22 cellular contexts compared by ENCODE assay signal in genomic region chr15:77866186-77866585, GRCh38.
DNase-seq lines count a peak whose midpoint lies in the region; ATAC-seq and TF ChIP-seq lines count a peak whose summit lies in the region.
"Had no signal": no experiment of that assay in that cellular context is flagged by ENCODE, and none has a peak within 500 bp of the region (broad histone marks: within the 10 kb centered on the region; RNA-seq: fewer than 3 reads in every experiment).

No MANE protein-coding gene starts in this region.

- no peaks in the 10 kb centered on the region for H3K4me1 Mint-ChIP-seq in activated naive CD8-positive, alpha-beta T cell treated with anti-CD3 and anti-CD28 coated beads, Interleukin-2, amount 10 ng/mL, durations not matched to agents 7 days and 5 days
- H3K4me1 Mint-ChIP-seq in activated naive CD8-positive, alpha-beta T cell treated with anti-CD3 and anti-CD28 coated beads for 36 hours: no peaks in the 10 kb centered on the region

- H3K27ac ChIP-seq in neuronal stem cell (replicated peaks; ENCODE audit: low read length) (no peak overlapping the region), upper lobe of right lung (no peak overlapping the region)
- H3K27ac ChIP-seq: GM23248, PC-9 had no signal

- H3K9ac ChIP-seq in neuronal stem cell (ENCODE audit: low read depth, low read length, poor library complexity): no peak overlapping the region
- H3K9ac ChIP-seq: GM23248 had no signal

- H3K14ac ChIP-seq in neuronal stem cell (ENCODE audit: low read length): no peak overlapping the region

- no peak overlapping the region for H3K4me3 ChIP-seq in neuronal stem cell (ENCODE audit: low read length in 2 of 2)
- no peak overlapping the region for H3K4me3 ChIP-seq in upper lobe of right lung
- H3K4me3 ChIP-seq: GM23248, HAP-1, PC-9 had no signal

- no peaks in the 10 kb centered on the region for H3K79me1 ChIP-seq in neuronal stem cell (ENCODE audit: low read depth, low read length)

- no peak overlapping the region for H2BK12ac ChIP-seq in neuronal stem cell (ENCODE audit: low read length)

- no peak overlapping the region for H3K4ac ChIP-seq in neuronal stem cell (ENCODE audit: low read length)

- no peak overlapping the region for H4K91ac ChIP-seq in neuronal stem cell (ENCODE audit: low read depth, low read length, poor library complexity)

- H3K4me1 ChIP-seq in neuronal stem cell (ENCODE audit: control insufficient read depth in 2 of 2, insufficient read depth in 1 of 2, low read depth in 1 of 2, low read length in 2 of 2) (peaks cover 0 to 6% of the 10 kb centered on the region in 2 donors), upper lobe of right lung (peaks cover 3% of the 10 kb centered on the region)
- H3K4me1 ChIP-seq: HAP-1 had no signal

- no peak overlapping the region for H2BK5ac ChIP-seq in neuronal stem cell (ENCODE audit: low read length)

- H3K36me3 Mint-ChIP-seq in activated naive CD8-positive, alpha-beta T cell treated with anti-CD3 and anti-CD28 coated beads, Interleukin-2, amount 10 ng/mL, durations not matched to agents 7 days and 5 days: no peaks in the 10 kb centered on the region
- no peaks in the 10 kb centered on the region for H3K36me3 Mint-ChIP-seq in activated naive CD8-positive, alpha-beta T cell treated with anti-CD3 and anti-CD28 coated beads for 36 hours

- no peaks in the 10 kb centered on the region for H3K9me3 Mint-ChIP-seq in activated naive CD8-positive, alpha-beta T cell treated with anti-CD3 and anti-CD28 coated beads, Interleukin-2, amount 10 ng/mL, durations not matched to agents 7 days and 5 days
- no peaks in the 10 kb centered on the region for H3K9me3 Mint-ChIP-seq in activated naive CD8-positive, alpha-beta T cell treated with anti-CD3 and anti-CD28 coated beads for 36 hours
- H3K9me3 Mint-ChIP-seq: HFFc6 had no signal

- H2AFZ ChIP-seq in neuronal stem cell (ENCODE audit: low read length): no peak overlapping the region
- H2AFZ ChIP-seq: GM23248, PC-9 had no signal

- H3K36me3 ChIP-seq in neuronal stem cell (replicated peaks in 1 of 2; ENCODE audit: control insufficient read depth in 2 of 2, insufficient read depth in 2 of 2, low read length in 2 of 2) (no peaks in the 10 kb centered on the region), upper lobe of right lung (no peaks in the 10 kb centered on the region)
- H3K36me3 ChIP-seq: HAP-1 had no signal

- no peak overlapping the region for H4K8ac ChIP-seq in neuronal stem cell (ENCODE audit: low read depth, low read length)

- H3K27me3 Mint-ChIP-seq in activated naive CD8-positive, alpha-beta T cell treated with anti-CD3 and anti-CD28 coated beads, Interleukin-2, amount 10 ng/mL, durations not matched to agents 7 days and 5 days: peaks cover 1% of the 10 kb centered on the region
- no peaks in the 10 kb centered on the region for H3K27me3 Mint-ChIP-seq in activated naive CD8-positive, alpha-beta T cell treated with anti-CD3 and anti-CD28 coated beads for 36 hours

- no peaks in the 10 kb centered on the region for H3K9me3 ChIP-seq in neuronal stem cell (replicated peaks in 1 of 2; ENCODE audit: control insufficient read depth in 2 of 2, insufficient read depth in 1 of 2, low read depth in 1 of 2, low read length in 2 of 2)
- H3K9me3 ChIP-seq in upper lobe of right lung: no peaks in the 10 kb centered on the region
- H3K9me3 ChIP-seq: HAP-1 had no signal

- no CpG with 5 or more reads among the region's 8 CpGs for WGBS in neuronal stem cell (ENCODE audit: extremely low coverage in 2 of 2, insufficient read length in 2 of 2, insufficient replicate concordance in 1 of 2), 2 donors

- intact Hi-C loops in upper lobe of right lung (cut with DNase I): no loop called here

- H3K23ac ChIP-seq in neuronal stem cell (ENCODE audit: low read depth, low read length, poor library complexity): no peak overlapping the region

- no peak overlapping the region for H3K18ac ChIP-seq in neuronal stem cell (ENCODE audit: low read length)

- H2AK5ac ChIP-seq in neuronal stem cell (ENCODE audit: low read depth, low read length): no peak overlapping the region

- H2BK15ac ChIP-seq in neuronal stem cell (ENCODE audit: low read length): peak overlapping the region; percentile 64

- H2BK120ac ChIP-seq in neuronal stem cell (ENCODE audit: low read depth, low read length): no peak overlapping the region

- POLR2A ChIA-PET in activated naive CD8-positive, alpha-beta T cell treated with anti-CD3 and anti-CD28 coated beads, Interleukin-2, amount 10 ng/mL, durations not matched to agents 7 days and 5 days (lab: Charles Lee): no interaction called here

- no peak overlapping the region for H3K4me3 Mint-ChIP-seq in activated naive CD8-positive, alpha-beta T cell treated with anti-CD3 and anti-CD28 coated beads, Interleukin-2, amount 10 ng/mL, durations not matched to agents 7 days and 5 days
- no peak overlapping the region for H3K4me3 Mint-ChIP-seq in activated naive CD8-positive, alpha-beta T cell treated with anti-CD3 and anti-CD28 coated beads for 36 hours
- H3K4me3 Mint-ChIP-seq: HFFc6 had no signal

- ATAC-seq in activated naive CD8-positive, alpha-beta T cell treated with anti-CD3 and anti-CD28 coated beads, Interleukin-2, amount 10 ng/mL, durations not matched to agents 7 days and 5 days (ENCODE audit: low read depth): no peak
- no peak for ATAC-seq in upper lobe of right lung

- H3K4me2 ChIP-seq in neuronal stem cell (ENCODE audit: insufficient read depth, low read length, poor library complexity, severe bottlenecking): no peak overlapping the region
- H3K4me2 ChIP-seq: PC-9 had no signal

- H3K27ac Mint-ChIP-seq in activated naive CD8-positive, alpha-beta T cell treated with anti-CD3 and anti-CD28 coated beads, Interleukin-2, amount 10 ng/mL, durations not matched to agents 7 days and 5 days: no peak overlapping the region
- H3K27ac Mint-ChIP-seq in activated naive CD8-positive, alpha-beta T cell treated with anti-CD3 and anti-CD28 coated beads for 36 hours: no peak overlapping the region
- H3K27ac Mint-ChIP-seq: HFFc6 had no signal

- TF ChIP-seq CTCF in upper lobe of right lung (IDR thresholded peaks at IDR 0.05): no peak

- peak; percentile 18 for DNase-seq in activated naive CD8-positive, alpha-beta T cell treated with anti-CD3 and anti-CD28 coated beads, Interleukin-2, amount 10 ng/mL, durations not matched to agents 7 days and 5 days
- DNase-seq in activated naive CD8-positive, alpha-beta T cell treated with anti-CD3 and anti-CD28 coated beads for 36 hours: no peak
- peak; percentile 37 for DNase-seq in ecto neural progenitor cell (ENCODE audit: low spot score)
- no peak for DNase-seq in neuronal stem cell (ENCODE audit: low spot score)
- DNase-seq in upper lobe of right lung: peak; percentile 32
- DNase-seq in amniotic stem cell (lab: John Stamatoyannopoulos, UW): no peak
- DNase-seq in cortex of kidney (lab: John Stamatoyannopoulos, UW): no peak
- no peak for DNase-seq in HPDE6-E6E7 (ENCODE audit: extremely low spot score)
- DNase-seq: 8988T, Calu3, DND-41, GM23248, HFFc6, KBM-7, MV-4-11, NCI-H1105 treated with DMSO at 0.1 percent for 48 hours, NCI-H2029, NCI-H446 treated with DMSO at 0.1 percent for 48 hours, NCI-H526, PC-9, Right ventricle myocardium superior had no signal

- H3K27me3 ChIP-seq in neuronal stem cell (ENCODE audit: control insufficient read depth in 3 of 3, insufficient read depth in 3 of 3, low read depth in 1 of 3, low read length in 3 of 3) (peaks cover 0 to 24% (median 0%) of the 10 kb centered on the region in 3 experiments), upper lobe of right lung (no peaks in the 10 kb centered on the region)

Comparison
In these comparisons a context has a peak if more than half of its experiments do, and no peak if none do; other contexts are left out.
1. DNase-seq: peak in activated naive CD8-positive, alpha-beta T cell treated with anti-CD3 and anti-CD28 coated beads, Interleukin-2, amount 10 ng/mL, durations not matched to agents 7 days and 5 days (single experiment), ecto neural progenitor cell (single experiment) and upper lobe of right lung (single experiment); none in activated naive CD8-positive, alpha-beta T cell treated with anti-CD3 and anti-CD28 coated beads for 36 hours (single experiment), neuronal stem cell (single experiment), amniotic stem cell (single experiment), cortex of kidney (single experiment) and HPDE6-E6E7 (single experiment).